ENCODE assay signal across 21 cellular contexts in the genomic region with DNA sequence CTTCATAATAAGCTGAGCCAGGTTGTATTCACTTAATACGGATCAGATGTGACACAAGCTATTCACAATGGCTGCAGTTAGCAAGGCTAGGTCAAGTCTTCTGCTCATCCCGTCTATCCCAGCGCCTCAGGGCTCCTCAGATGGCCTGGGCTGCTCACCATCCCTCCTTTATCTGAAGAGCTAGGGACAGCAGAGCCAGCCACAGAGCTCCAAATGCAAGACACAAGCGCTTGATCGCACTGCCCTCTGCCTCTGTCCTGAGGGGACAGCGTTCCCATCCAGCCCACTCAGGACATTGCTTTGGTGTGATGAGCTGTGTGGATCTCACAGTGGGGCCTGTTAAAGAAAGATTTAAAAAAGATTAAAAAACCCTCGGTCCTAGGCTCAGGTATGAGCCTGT.
A peak's percentile ranks its signal among the peaks of the same experiment; 100 is the strongest.
DNase-seq lines count a peak whose midpoint lies in the region; ATAC-seq, FAIRE-seq and TF ChIP-seq lines count a peak whose summit lies in the region.
"Had no signal": no experiment of that assay in that cellular context is flagged by ENCODE, and none has a peak within 500 bp of the region (broad histone marks: within the 10 kb centered on the region; RNA-seq: fewer than 3 reads in every experiment).

No MANE protein-coding gene starts in this region.

- TF ChIP-seq EP300 in sigmoid colon (IDR thresholded peaks at IDR 0.05), result no peak

- H3K9me3 Mint-ChIP-seq in activated CD8-positive, alpha-beta T cell treated with anti-CD3 and anti-CD28 coated beads, Interleukin-2, amount 10 ng/mL, durations not matched to agents 7 days and 5 days (ENCODE audit: insufficient read depth), result no peaks in the 10 kb centered on the region
- H3K9me3 Mint-ChIP-seq in activated CD8-positive, alpha-beta T cell treated with anti-CD3 and anti-CD28 coated beads for 36 hours, result no peaks in the 10 kb centered on the region
- H3K9me3 Mint-ChIP-seq: CD4-positive, alpha-beta T cell; GM23338 had no signal

- POLR2A ChIA-PET in activated CD8-positive, alpha-beta T cell treated with anti-CD3 and anti-CD28 coated beads, Interleukin-2, amount 10 ng/mL, durations not matched to agents 7 days and 5 days (lab: Charles Lee), result no interaction called here
- POLR2A ChIA-PET in activated CD8-positive, alpha-beta T cell treated with anti-CD3 and anti-CD28 coated beads for 36 hours (lab: Charles Lee), result no interaction called here

- H3K27me3 ChIP-seq in sigmoid colon (no peaks in the 10 kb centered on the region), right lobe of liver (no peaks in the 10 kb centered on the region), small intestine (ENCODE audit: control insufficient read depth in 2 of 2, insufficient read depth in 2 of 2, low read length in 2 of 2) (no peaks in the 10 kb centered on the region)
- H3K27me3 ChIP-seq: BLaER1 treated with 17β-estradiol and CSF1 and Interleukin-3, amounts not matched to agents 10 nM and 100 nM had no signal

- peak; percentile 4 for DNase-seq in activated CD8-positive, alpha-beta T cell treated with anti-CD3 and anti-CD28 coated beads, Interleukin-2, amount 10 ng/mL, durations not matched to agents 7 days and 5 days
- no peak for DNase-seq in activated CD8-positive, alpha-beta T cell treated with anti-CD3 and anti-CD28 coated beads for 36 hours
- DNase-seq in EH (ENCODE audit: low read depth), result peak; percentile 23
- peak; percentile 29 for DNase-seq in cardiac septum (ENCODE audit: low spot score)
- DNase-seq in sigmoid colon, result peak; percentile 37
- DNase-seq in right lobe of liver, result no peak
- DNase-seq in small intestine, result no peak
- DNase-seq: HCEC 1CT, KG1, MM.1S, NCI-H1694, NCI-H2029 treated with DMSO at 0.1 percent for 48 hours, NCI-H446 treated with DMSO at 0.1 percent for 48 hours, NCI-H526 treated with DMSO at 0.1 percent for 48 hours, PC-9, SHP77 had no signal

- H3K27ac ChIP-seq in sigmoid colon (no peak overlapping the region), right lobe of liver (no peak overlapping the region), small intestine (ENCODE audit: low read depth in 1 of 2, low read length in 1 of 2) (no peak overlapping the region)
- H3K27ac ChIP-seq: BLaER1 treated with 17β-estradiol and CSF1 and Interleukin-3, amounts not matched to agents 10 nM and 100 nM; PC-9 had no signal

- TF ChIP-seq POLR2A in sigmoid colon (IDR thresholded peaks at IDR 0.05), result no peak
- no peak for TF ChIP-seq POLR2A in right lobe of liver (IDR thresholded peaks at IDR 0.05)

- FAIRE-seq in small intestine (lab: Jason Lieb, UNC), result no peak
- FAIRE-seq: D721Med had no signal

- WGBS in sigmoid colon, 2 donors, result 82 to 86% methylated on average over 7 of the region's 7 CpGs
- WGBS in right lobe of liver (ENCODE audit: insufficient coverage, low coverage, low lambda C conversion rate, missing lambda C conversion rate), result 82% methylated on average over 5 of the region's 7 CpGs
- WGBS in small intestine, 3 donors, result 81 to 86% (median 84%) methylated on average over 7 of the region's 7 CpGs

- H3K4me3 Mint-ChIP-seq in activated CD8-positive, alpha-beta T cell treated with anti-CD3 and anti-CD28 coated beads, Interleukin-2, amount 10 ng/mL, durations not matched to agents 7 days and 5 days, result no peak overlapping the region
- no peak overlapping the region for H3K4me3 Mint-ChIP-seq in activated CD8-positive, alpha-beta T cell treated with anti-CD3 and anti-CD28 coated beads for 36 hours
- H3K4me3 Mint-ChIP-seq: CD4-positive, alpha-beta T cell; GM23338 had no signal

- no peaks in the 10 kb centered on the region for H3K36me3 ChIP-seq in sigmoid colon
- no peaks in the 10 kb centered on the region for H3K36me3 ChIP-seq in right lobe of liver
- no peaks in the 10 kb centered on the region for H3K36me3 ChIP-seq in small intestine (ENCODE audit: control insufficient read depth in 2 of 2, insufficient read depth in 2 of 2, low read length in 2 of 2)
- H3K36me3 ChIP-seq: BLaER1 treated with 17β-estradiol and CSF1 and Interleukin-3, amounts not matched to agents 10 nM and 100 nM had no signal

- H3K4me3 ChIP-seq in sigmoid colon, result no peak overlapping the region
- no peak overlapping the region for H3K4me3 ChIP-seq in right lobe of liver
- no peak overlapping the region for H3K4me3 ChIP-seq in small intestine (ENCODE audit: low read depth in 1 of 2, low read length in 2 of 2)
- H3K4me3 ChIP-seq: BLaER1 treated with 17β-estradiol and CSF1 and Interleukin-3, amounts not matched to agents 10 nM and 100 nM; GM23338; PC-9 had no signal

- peaks cover 12% of the 10 kb centered on the region for H3K27me3 Mint-ChIP-seq in activated CD8-positive, alpha-beta T cell treated with anti-CD3 and anti-CD28 coated beads, Interleukin-2, amount 10 ng/mL, durations not matched to agents 7 days and 5 days (ENCODE audit: low read depth)
- H3K27me3 Mint-ChIP-seq in activated CD8-positive, alpha-beta T cell treated with anti-CD3 and anti-CD28 coated beads for 36 hours, result no peaks in the 10 kb centered on the region

- H3K27ac Mint-ChIP-seq in activated CD8-positive, alpha-beta T cell treated with anti-CD3 and anti-CD28 coated beads, Interleukin-2, amount 10 ng/mL, durations not matched to agents 7 days and 5 days, result no peak overlapping the region
- no peak overlapping the region for H3K27ac Mint-ChIP-seq in activated CD8-positive, alpha-beta T cell treated with anti-CD3 and anti-CD28 coated beads for 36 hours
- H3K27ac Mint-ChIP-seq: CD4-positive, alpha-beta T cell; GM23338 had no signal

- H3K9me3 ChIP-seq in sigmoid colon, result no peaks in the 10 kb centered on the region
- H3K9me3 ChIP-seq in right lobe of liver, result no peaks in the 10 kb centered on the region
- no peaks in the 10 kb centered on the region for H3K9me3 ChIP-seq in small intestine (ENCODE audit: control insufficient read depth, low read depth)
- H3K9me3 ChIP-seq: BLaER1 treated with 17β-estradiol and CSF1 and Interleukin-3, amounts not matched to agents 10 nM and 100 nM had no signal

- no peaks in the 10 kb centered on the region for H3K4me1 Mint-ChIP-seq in activated CD8-positive, alpha-beta T cell treated with anti-CD3 and anti-CD28 coated beads, Interleukin-2, amount 10 ng/mL, durations not matched to agents 7 days and 5 days (ENCODE audit: low read depth)
- H3K4me1 Mint-ChIP-seq in activated CD8-positive, alpha-beta T cell treated with anti-CD3 and anti-CD28 coated beads for 36 hours (ENCODE audit: low read depth), result no peaks in the 10 kb centered on the region

- H3K4me1 ChIP-seq in sigmoid colon (no peaks in the 10 kb centered on the region), right lobe of liver (no peaks in the 10 kb centered on the region), small intestine (ENCODE audit: control insufficient read depth in 2 of 2, insufficient read depth in 1 of 2, low read depth in 1 of 2, low read length in 1 of 2) (no peaks in the 10 kb centered on the region)

- ATAC-seq in activated CD8-positive, alpha-beta T cell treated with anti-CD3 and anti-CD28 coated beads, Interleukin-2, amount 10 ng/mL, durations not matched to agents 7 days and 5 days, result no peak
- no peak for ATAC-seq in activated CD8-positive, alpha-beta T cell treated with anti-CD3 and anti-CD28 coated beads for 36 hours
- ATAC-seq in right lobe of liver (no peak), GM21528 (IDR thresholded peaks at IDR 0.05; ENCODE audit: low FRiP score, unreplicated experiment) (no peak)
- ATAC-seq: GM23338 had no signal

- no peak for TF ChIP-seq CTCF in activated CD8-positive, alpha-beta T cell treated with anti-CD3 and anti-CD28 coated beads for 36 hours (IDR thresholded peaks at IDR 0.05)
- no peak for TF ChIP-seq CTCF in sigmoid colon (IDR thresholded peaks at IDR 0.05)
- TF ChIP-seq CTCF in right lobe of liver (IDR thresholded peaks at IDR 0.05), result no peak

- no peaks in the 10 kb centered on the region for H3K36me3 Mint-ChIP-seq in activated CD8-positive, alpha-beta T cell treated with anti-CD3 and anti-CD28 coated beads, Interleukin-2, amount 10 ng/mL, durations not matched to agents 7 days and 5 days (ENCODE audit: low read depth)
- no peaks in the 10 kb centered on the region for H3K36me3 Mint-ChIP-seq in activated CD8-positive, alpha-beta T cell treated with anti-CD3 and anti-CD28 coated beads for 36 hours (ENCODE audit: low read depth)

- CTCF ChIA-PET in activated CD8-positive, alpha-beta T cell treated with anti-CD3 and anti-CD28 coated beads, Interleukin-2, amount 10 ng/mL, durations not matched to agents 7 days and 5 days (lab: Charles Lee), result no interaction called here
- CTCF ChIA-PET in activated CD8-positive, alpha-beta T cell treated with anti-CD3 and anti-CD28 coated beads for 36 hours (lab: Charles Lee), result interaction anchor here (1.4 kb wide), 1 partner anchor 36 kb away, joined by 3 read pairs; no protein-coding TSS in a partner anchor

- intact Hi-C loops in activated CD8-positive, alpha-beta T cell treated with anti-CD3 and anti-CD28 coated beads for 36 hours (cut with micrococcal nuclease), result no loop called here
- intact Hi-C loops in cardiac septum (cut with DNase I), result no loop called here
- intact Hi-C loops in sigmoid colon (cut with DNase I), result no loop called here
- intact Hi-C loops in right lobe of liver (cut with DNase I), result no loop called here

Comparison
In these comparisons a context has a peak if more than half of its experiments do, and no peak if none do; other contexts are left out.
1. DNase-seq: peak in activated CD8-positive, alpha-beta T cell treated with anti-CD3 and anti-CD28 coated beads, Interleukin-2, amount 10 ng/mL, durations not matched to agents 7 days and 5 days (single experiment), EH (single experiment), cardiac septum (single experiment) and sigmoid colon (single experiment); none in activated CD8-positive, alpha-beta T cell treated with anti-CD3 and anti-CD28 coated beads for 36 hours (single experiment), right lobe of liver (0 of 3) and small intestine (single experiment).